ENCODE assay signal across 26 cellular contexts in the genomic region with DNA sequence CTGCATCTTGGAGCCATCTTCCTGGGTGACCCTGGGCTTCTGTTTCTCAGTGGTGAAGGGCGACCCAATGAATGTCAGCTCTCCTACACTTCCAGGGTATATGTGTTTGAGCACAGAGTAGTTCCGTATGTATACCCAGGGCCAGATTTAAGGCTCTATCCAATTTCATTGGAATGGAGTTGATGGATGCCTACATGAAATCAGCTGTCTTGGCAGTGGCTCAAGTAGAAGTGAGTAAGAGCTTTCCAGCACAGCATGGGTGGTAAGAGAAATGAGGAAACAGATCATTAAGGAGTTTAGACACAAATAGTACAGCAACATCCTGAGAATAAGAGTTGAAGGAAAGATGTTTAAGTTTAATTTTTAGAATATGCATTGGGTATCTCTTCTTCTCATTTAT.
"Had no signal": no experiment of that assay in that cellular context is flagged by ENCODE, and none has a peak within 500 bp of the region (broad histone marks: within the 10 kb centered on the region; RNA-seq: fewer than 3 reads in every experiment).

No MANE protein-coding gene starts in this region.

- DNase-seq: activated B cell treated with CpG ODN at 0.5 μM for 24 hours; activated CD4-positive, alpha-beta T cell treated with anti-CD3 and anti-CD28 coated beads for 1 hour; activated CD4-positive, alpha-beta T cell treated with anti-CD3 and anti-CD28 coated beads for 48 hours; activated CD4-positive, alpha-beta T cell treated with anti-CD3 and anti-CD28 coated beads, Interleukin-2, amount 50 U/mL, for 48 hours; activated CD8-positive, alpha-beta T cell treated with anti-CD3 and anti-CD28 coated beads, Interleukin-2, amount 10 ng/mL, durations not matched to agents 7 days and 5 days; activated gamma-delta T cell; activated naive CD4-positive, alpha-beta T cell treated with Interleukin-2 at 50 U/mL for 16 hours; activated naive CD8-positive, alpha-beta T cell treated with anti-CD3 and anti-CD28 coated beads, Interleukin-2, amount 10 ng/mL, durations not matched to agents 7 days and 5 days; activated T-cell treated with anti-CD3 and anti-CD28 coated beads, Interleukin-2, amount 50 U/mL, for 24 hours; amygdala; brain microvascular endothelial cell; central memory CD4-positive, alpha-beta T cell; Karpas-422; KBM-7; NCI-H1105; NCI-H1417 treated with DMSO at 0.1 percent for 48 hours; NCI-H187 treated with DMSO at 0.1 percent for 48 hours; NCI-H2081; NCI-H345; NCI-H524 treated with DMSO at 0.1 percent for 48 hours; RPMI8226; SHP77 treated with DMSO at 0.1 percent for 48 hours; SW 1271; T-helper 1 cell; T-helper 2 cell; T-helper 9 cell had no signal

- ATAC-seq: activated CD8-positive, alpha-beta T cell treated with anti-CD3 and anti-CD28 coated beads, Interleukin-2, amount 10 ng/mL, durations not matched to agents 7 days and 5 days had no signal
